9 cellular contexts compared by ENCODE assay signal in the genomic region with DNA sequence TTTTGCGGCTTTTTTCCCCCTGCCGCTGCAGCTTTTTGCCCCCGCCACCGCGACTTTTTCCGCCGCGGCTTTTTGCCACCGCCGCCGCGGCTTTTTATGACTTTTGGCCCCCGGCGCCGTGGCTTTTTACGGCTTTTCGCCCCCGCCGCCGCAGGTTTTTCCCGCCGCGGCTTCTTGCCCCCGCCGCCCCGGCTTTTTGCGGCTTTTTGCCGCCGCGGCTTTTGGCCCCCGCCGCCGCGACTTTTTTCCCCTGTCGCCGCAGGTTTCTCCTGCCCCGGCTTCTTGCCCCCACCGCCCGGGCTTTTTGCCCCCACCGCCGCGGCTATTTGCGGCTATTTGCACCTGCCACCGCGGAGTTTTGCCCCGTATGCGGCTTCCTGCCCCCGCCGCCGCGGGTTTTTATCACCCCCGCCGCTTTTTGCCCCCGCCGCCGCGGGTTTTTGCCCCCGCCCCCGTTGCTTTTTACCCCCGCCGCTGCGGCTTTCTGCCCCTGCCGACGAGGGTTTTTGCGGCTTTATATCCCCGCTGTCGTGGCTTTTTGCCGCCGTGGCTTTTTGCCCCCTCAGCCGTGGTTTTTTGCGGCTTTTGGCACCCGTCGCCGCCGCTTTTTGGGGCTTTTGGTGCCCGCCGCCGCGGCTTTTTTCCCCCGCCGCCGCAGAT.
DNase-seq lines count a peak whose midpoint lies in the region; ATAC-seq, FAIRE-seq and TF ChIP-seq lines count a peak whose summit lies in the region.
"Had no signal": no experiment of that assay in that cellular context is flagged by ENCODE, and none has a peak within 500 bp of the region (broad histone marks: within the 10 kb centered on the region; RNA-seq: fewer than 3 reads in every experiment).

No MANE protein-coding gene starts in this region.

- no peaks in the 10 kb centered on the region for H3K4me1 ChIP-seq in GM12878 (ENCODE audit: control insufficient read depth, insufficient read depth, low read length)
- peaks cover 11 to 15% (median 13%) of the 10 kb centered on the region in 4 donors for H3K4me1 ChIP-seq in upper lobe of left lung

- no peaks in the 10 kb centered on the region for H3K4me1 Mint-ChIP-seq in activated naive CD4-positive, alpha-beta T cell treated with anti-CD3 and anti-CD28 coated beads, Interleukin-2, amount 10 ng/mL, durations not matched to agents 7 days and 5 days
- peaks cover 3% of the 10 kb centered on the region for H3K4me1 Mint-ChIP-seq in activated naive CD4-positive, alpha-beta T cell treated with anti-CD3 and anti-CD28 coated beads for 36 hours (ENCODE audit: low read depth)

- no peak for TF ChIP-seq RAD21 in GM12878 (IDR thresholded peaks at IDR 0.05; ENCODE audit: insufficient read depth, low read depth, low read length)

- H3K4me3 Mint-ChIP-seq in activated naive CD4-positive, alpha-beta T cell treated with anti-CD3 and anti-CD28 coated beads, Interleukin-2, amount 10 ng/mL, durations not matched to agents 7 days and 5 days: no peak overlapping the region
- no peak overlapping the region for H3K4me3 Mint-ChIP-seq in activated naive CD4-positive, alpha-beta T cell treated with anti-CD3 and anti-CD28 coated beads for 36 hours

- no TSS peak for BruUV-seq in GM12878 (replicated peaks; lab: Mats Ljungman, UMichigan)

- no peak overlapping the region for H3K9ac ChIP-seq in GM12878 (ENCODE audit: control insufficient read depth, insufficient read depth, low read length)

- H3K4me3 ChIP-seq in GM12878: no peak overlapping the region
- peak overlapping the region; percentile 12 for H3K4me3 ChIP-seq in kidney epithelial cell (ENCODE audit: low read depth, low read length)
- H3K4me3 ChIP-seq in upper lobe of left lung: peak overlapping the region in 3 of 4 donors; percentile 21 to 41 (median 27)

- H3K4me2 ChIP-seq in GM12878 (ENCODE audit: control insufficient read depth, insufficient read depth): no peak overlapping the region

- RAD21 ChIA-PET in GM12878 (lab: Charles Lee; ENCODE audit: unreplicated experiment): no interaction called here

- no peak overlapping the region for H3K27ac Mint-ChIP-seq in activated naive CD4-positive, alpha-beta T cell treated with anti-CD3 and anti-CD28 coated beads, Interleukin-2, amount 10 ng/mL, durations not matched to agents 7 days and 5 days
- H3K27ac Mint-ChIP-seq in activated naive CD4-positive, alpha-beta T cell treated with anti-CD3 and anti-CD28 coated beads for 36 hours: no peak overlapping the region

- 19% methylated on average over 82 of the region's 82 CpGs for WGBS in GM12878 (ENCODE audit: insufficient coverage, insufficient replicate concordance, low lambda C conversion rate, missing lambda C conversion rate)
- WGBS in upper lobe of left lung, 2 donors: 7 to 10% methylated on average over 77 to 82 of the region's 82 CpGs

- no peaks in the 10 kb centered on the region; the same call in 2 of the 3 replicates for H3K9me3 ChIP-seq in GM12878 (replicated peaks; ENCODE audit: control insufficient read depth, insufficient read depth, low read length)
- peaks cover 0 to 6% (median 0%) of the 10 kb centered on the region in 4 donors for H3K9me3 ChIP-seq in upper lobe of left lung

- DNase-seq in activated naive CD4-positive, alpha-beta T cell treated with anti-CD3 and anti-CD28 coated beads, Interleukin-2, amount 10 ng/mL, durations not matched to agents 7 days and 5 days: peak; percentile 20
- no peak for DNase-seq in activated naive CD4-positive, alpha-beta T cell treated with anti-CD3 and anti-CD28 coated beads for 36 hours
- no peak for DNase-seq in GM12878 (ENCODE audit: low read depth, low spot score)
- DNase-seq in kidney epithelial cell (ENCODE audit: low read depth): no peak
- DNase-seq in upper lobe of left lung: peak in 1 of 2 donors; percentile 88
- DNase-seq in DMS153 (lab: John Stamatoyannopoulos, UW): no peak

- no peak for FAIRE-seq in GM12878 (lab: Jason Lieb, UNC)

- ATAC-seq in GM12878 (no peak), upper lobe of left lung (ENCODE audit: low FRiP score in 2 of 2) (peak in 1 of 2 donors; percentile 63), HG03139 (IDR thresholded peaks at IDR 0.05; ENCODE audit: unreplicated experiment) (no peak), GM18907 (IDR thresholded peaks at IDR 0.05; ENCODE audit: unreplicated experiment) (no peak)
- ATAC-seq: esophagus mucosa had no signal

- no peaks in the 10 kb centered on the region for H3K36me3 ChIP-seq in GM12878 (ENCODE audit: control insufficient read depth in 2 of 2, insufficient read depth in 2 of 2, low read length in 1 of 2)
- no peaks in the 10 kb centered on the region for H3K36me3 ChIP-seq in kidney epithelial cell (ENCODE audit: control insufficient read depth, insufficient read depth, low read length)
- no peaks in the 10 kb centered on the region for H3K36me3 ChIP-seq in upper lobe of left lung

- no peaks in the 10 kb centered on the region for H3K79me2 ChIP-seq in GM12878 (ENCODE audit: control insufficient read depth, insufficient read depth, low read length)

- POLR2A ChIA-PET in GM12878 (lab: Charles Lee): no interaction called here

- peaks cover 32% of the 10 kb centered on the region for H3K27me3 Mint-ChIP-seq in activated naive CD4-positive, alpha-beta T cell treated with anti-CD3 and anti-CD28 coated beads, Interleukin-2, amount 10 ng/mL, durations not matched to agents 7 days and 5 days
- peaks cover 22% of the 10 kb centered on the region for H3K27me3 Mint-ChIP-seq in activated naive CD4-positive, alpha-beta T cell treated with anti-CD3 and anti-CD28 coated beads for 36 hours (ENCODE audit: low read depth)

- CTCF ChIA-PET in activated naive CD4-positive, alpha-beta T cell treated with anti-CD3 and anti-CD28 coated beads, Interleukin-2, amount 10 ng/mL, durations not matched to agents 7 days and 5 days (lab: Charles Lee): no interaction called here
- CTCF ChIA-PET in activated naive CD4-positive, alpha-beta T cell treated with anti-CD3 and anti-CD28 coated beads for 36 hours (lab: Charles Lee): no interaction called here
- CTCF ChIA-PET in GM12878 (lab: Yijun Ruan, JAX): no interaction called here

- intact Hi-C loops in activated naive CD4-positive, alpha-beta T cell treated with anti-CD3 and anti-CD28 coated beads for 36 hours (cut with micrococcal nuclease): no loop called here
- intact Hi-C loops in GM12878 (cut with micrococcal nuclease; ENCODE audit: unreplicated experiment): no loop called here

- no peak for TF ChIP-seq EP300 in GM12878 (IDR thresholded peaks at IDR 0.05; ENCODE audit: borderline replicate concordance in 1 of 2, control insufficient read depth in 1 of 2, low read depth in 2 of 2, low read length in 2 of 2)
- no peak for TF ChIP-seq EP300 in upper lobe of left lung (IDR thresholded peaks at IDR 0.05)

- no peak overlapping the region for H3K27ac ChIP-seq in GM12878 (ENCODE audit: control insufficient read depth, insufficient read depth)
- peak overlapping the region in 1 of 4 donors; percentile 12 for H3K27ac ChIP-seq in upper lobe of left lung

- in situ Hi-C loops in GM12878 (cut with MboI): no loop called here

- peaks cover 1% of the 10 kb centered on the region for H3K36me3 Mint-ChIP-seq in activated naive CD4-positive, alpha-beta T cell treated with anti-CD3 and anti-CD28 coated beads, Interleukin-2, amount 10 ng/mL, durations not matched to agents 7 days and 5 days
- H3K36me3 Mint-ChIP-seq in activated naive CD4-positive, alpha-beta T cell treated with anti-CD3 and anti-CD28 coated beads for 36 hours (ENCODE audit: low read depth): peaks cover 5% of the 10 kb centered on the region

- TF ChIP-seq POLR2A in GM12878 (IDR thresholded peaks at IDR 0.05; ENCODE audit: low read depth, low read length) (no peak), upper lobe of left lung (IDR thresholded peaks at IDR 0.05) (no peak)

- TF ChIP-seq CTCF in GM12878 (IDR thresholded peaks at IDR 0.05 in 2 of 3, conservative IDR thresholded peaks at IDR 0.05 in 1 of 3; ENCODE audit: control insufficient read depth in 2 of 3, extremely low read depth in 1 of 3, insufficient read depth in 1 of 3, low read depth in 3 of 3, low read length in 3 of 3): no peak
- no peak for TF ChIP-seq CTCF in kidney epithelial cell (IDR thresholded peaks at IDR 0.05; ENCODE audit: insufficient read depth, low read length, poor library complexity, severe bottlenecking)
- no peak for TF ChIP-seq CTCF in upper lobe of left lung (IDR thresholded peaks at IDR 0.05)

- H2AFZ ChIP-seq in GM12878 (ENCODE audit: control insufficient read depth, low read depth, low read length): no peak overlapping the region

- SMC1A ChIA-PET in GM12878 (lab: Charles Lee; ENCODE audit: uncharacterized antibody, unreplicated experiment): no interaction called here

- H3K27me3 ChIP-seq in GM12878 (replicated peaks in 1 of 2; ENCODE audit: control insufficient read depth in 2 of 2, insufficient read depth in 2 of 2, low read length in 1 of 2) (peaks cover 0 to 2% of the 10 kb centered on the region in 2 experiments; a peak in 2 of 4 replicates), kidney epithelial cell (ENCODE audit: control insufficient read depth, insufficient read depth, low read length) (peaks cover 17% of the 10 kb centered on the region), upper lobe of left lung (peaks cover 6 to 21% (median 15%) of the 10 kb centered on the region in 4 donors)

- H4K20me1 ChIP-seq in GM12878 (ENCODE audit: control insufficient read depth, insufficient read depth): no peaks in the 10 kb centered on the region

- H3K9me3 Mint-ChIP-seq in activated naive CD4-positive, alpha-beta T cell treated with anti-CD3 and anti-CD28 coated beads, Interleukin-2, amount 10 ng/mL, durations not matched to agents 7 days and 5 days: peaks cover 9% of the 10 kb centered on the region
- H3K9me3 Mint-ChIP-seq in activated naive CD4-positive, alpha-beta T cell treated with anti-CD3 and anti-CD28 coated beads for 36 hours: peaks cover 5% of the 10 kb centered on the region

TF ChIP-seq in GM12878, 131 proteins besides CTCF, POLR2A, EP300 and RAD21 (continues in another document):
- TF ChIP-seq SUZ12 (IDR thresholded peaks at IDR 0.05; ENCODE audit: unreplicated experiment) (peak; percentile 100), PAX8 (IDR thresholded peaks at IDR 0.05) (no peak)
